8 cellular contexts compared by ENCODE assay signal in genomic region chr18:7568426-7568825, GRCh38. TPM values are rescaled to one million over a fixed set of nuclear protein-coding genes. Genes with fewer than 3 reads are reported as not detected.
DNase-seq lines count a peak whose midpoint lies in the region; ATAC-seq and TF ChIP-seq lines count a peak whose summit lies in the region.

No MANE protein-coding gene starts in this region.

- no peak overlapping the region for H3K4me3 ChIP-seq in CD4-positive, CD25-positive, alpha-beta regulatory T cell (ENCODE audit: low read depth, low read length)
- H3K4me3 ChIP-seq in Peyer's patch, result peak overlapping the region; percentile 48 to 84 (median 70)
- peak overlapping the region; percentile 79 for H3K4me3 ChIP-seq in neural cell (ENCODE audit: low read length)

- H3K36me3 ChIP-seq in CD4-positive, CD25-positive, alpha-beta regulatory T cell (ENCODE audit: control insufficient read depth, insufficient read depth, low read length), result no peaks in the 10 kb centered on the region
- H3K36me3 ChIP-seq in Peyer's patch (no peaks in the 10 kb centered on the region), neural cell (ENCODE audit: insufficient read depth, low read length) (no peaks in the 10 kb centered on the region)

- no peak for TF ChIP-seq EP300 in neural cell (conservative IDR thresholded peaks at IDR 0.05; ENCODE audit: poor library complexity, severe bottlenecking)

- peaks cover 0 to 17% (median 7%) of the 10 kb centered on the region in 4 donors for H3K4me1 Mint-ChIP-seq in CD4-positive, CD25-positive, alpha-beta regulatory T cell

- no peaks in the 10 kb centered on the region for H3K9me3 ChIP-seq in CD4-positive, CD25-positive, alpha-beta regulatory T cell (ENCODE audit: control insufficient read depth in 2 of 2, low read length in 2 of 2)
- H3K9me3 ChIP-seq in Peyer's patch, result no peaks in the 10 kb centered on the region
- H3K9me3 ChIP-seq in neural cell (ENCODE audit: low read length), result no peaks in the 10 kb centered on the region

- ATAC-seq in CD4-positive, CD25-positive, alpha-beta regulatory T cell (ENCODE audit: low read depth in 2 of 2), result no peak
- no peak for ATAC-seq in GM21447 (IDR thresholded peaks at IDR 0.05; ENCODE audit: unreplicated experiment)
- no peak for ATAC-seq in HG02610 (IDR thresholded peaks at IDR 0.05; ENCODE audit: unreplicated experiment)

- peak; percentile 59 for TF ChIP-seq RAD21 in neural cell (conservative IDR thresholded peaks at IDR 0.05)

- H3K9me3 Mint-ChIP-seq in CD4-positive, CD25-positive, alpha-beta regulatory T cell, result peaks cover 0 to 6% (median 0%) of the 10 kb centered on the region in 7 donors

- no peaks in the 10 kb centered on the region for H3K36me3 Mint-ChIP-seq in CD4-positive, CD25-positive, alpha-beta regulatory T cell

- H4K20me1 ChIP-seq in neural cell (ENCODE audit: insufficient read depth), result no peaks in the 10 kb centered on the region

- peaks cover 41% of the 10 kb centered on the region for H3K27me3 Mint-ChIP-seq in CD4-positive, CD25-positive, alpha-beta regulatory T cell

- H2AFZ ChIP-seq in neural cell (ENCODE audit: low read depth, low read length), result no peak overlapping the region

- DNase-seq in CD4-positive, CD25-positive, alpha-beta regulatory T cell, result no peak
- DNase-seq in Peyer's patch, result no peak
- peak; percentile 9 for DNase-seq in globus pallidus (ENCODE audit: low spot score)
- no peak for DNase-seq in DMS153 (lab: John Stamatoyannopoulos, UW)
- no peak for DNase-seq in GM19238 (ENCODE audit: insufficient read length, low spot score)

- no peaks in the 10 kb centered on the region for H3K9me2 ChIP-seq in neural cell (ENCODE audit: insufficient read depth, low read length)

- peak overlapping the region; percentile 56 for H3K9ac ChIP-seq in neural cell (ENCODE audit: low read length)

- H3K27me3 ChIP-seq in CD4-positive, CD25-positive, alpha-beta regulatory T cell (ENCODE audit: control insufficient read depth, insufficient read depth, low read length), result peaks cover 23% of the 10 kb centered on the region
- H3K27me3 ChIP-seq in Peyer's patch (no peaks in the 10 kb centered on the region), neural cell (ENCODE audit: insufficient read depth, low read depth, low read length) (peaks cover 4% of the 10 kb centered on the region)

- peak overlapping the region; percentile 42 for H3K4me2 ChIP-seq in neural cell (ENCODE audit: low read length)

- H3K27ac ChIP-seq in CD4-positive, CD25-positive, alpha-beta regulatory T cell (ENCODE audit: insufficient read depth, low read length, poor library complexity, severe bottlenecking), result no peak overlapping the region
- H3K27ac ChIP-seq in Peyer's patch, result peak overlapping the region; percentile 74 to 93 (median 84)
- H3K27ac ChIP-seq in neural cell (ENCODE audit: low read length), result no peak overlapping the region

- H3F3A ChIP-seq in neural cell (ENCODE audit: insufficient read depth, low read length, poor library complexity, severe bottlenecking), result no peaks in the 10 kb centered on the region

- no peaks in the 10 kb centered on the region for H3K4me1 ChIP-seq in CD4-positive, CD25-positive, alpha-beta regulatory T cell (ENCODE audit: control insufficient read depth, insufficient read depth, low read length, poor library complexity, severe bottlenecking)
- H3K4me1 ChIP-seq in Peyer's patch, result no peaks in the 10 kb centered on the region

- H3K27ac Mint-ChIP-seq in CD4-positive, CD25-positive, alpha-beta regulatory T cell, result no peak overlapping the region

- TF ChIP-seq CTCF in Peyer's patch (IDR thresholded peaks at IDR 0.05) (peak in 1 of 6 experiments; percentile 0), neural cell (IDR thresholded peaks at IDR 0.05; ENCODE audit: poor library complexity, severe bottlenecking) (peak; percentile 48)

- TF ChIP-seq POLR2A in Peyer's patch (IDR thresholded peaks at IDR 0.05), result no peak

- H3K4me3 Mint-ChIP-seq in CD4-positive, CD25-positive, alpha-beta regulatory T cell, result peak overlapping the region; percentile 43 to 74 (median 66)

- peaks cover 24% of the 10 kb centered on the region for H3K79me2 ChIP-seq in neural cell (replicated peaks; ENCODE audit: insufficient read depth, low read length)

TF ChIP-seq in neural cell, 6 proteins besides CTCF, POLR2A, EP300 and RAD21:
- TF ChIP-seq EZH2 (IDR thresholded peaks at IDR 0.05; ENCODE audit: borderline replicate concordance, insufficient read depth, low read length, poor library complexity, severe bottlenecking) (no peak), SMC3 (conservative IDR thresholded peaks at IDR 0.05; ENCODE audit: poor library complexity) (peak; percentile 63), TAF1 (IDR thresholded peaks at IDR 0.05; ENCODE audit: low read depth) (no peak), MXI1 (conservative IDR thresholded peaks at IDR 0.05; ENCODE audit: poor library complexity, severe bottlenecking) (peak; percentile 39), POLR2AphosphoS5 (IDR thresholded peaks at IDR 0.05) (no peak), REST (IDR thresholded peaks at IDR 0.05; ENCODE audit: borderline replicate concordance) (no peak)

RNA-seq across cellular contexts. Expression of gene PTPRM, which starts 1.3 kb away (rescaled TPM):
- total RNA-seq in CD4-positive, CD25-positive, alpha-beta regulatory T cell, result 3.6 TPM
- polyA plus RNA-seq in CD4-positive, CD25-positive, alpha-beta regulatory T cell, result 1 to 10 TPM; 1.1 to 4.6 (median 2.6) TPM
- 100 to 1,000 TPM in 1 of 4 donors, 10 to 100 TPM in 3; 39.6 to 211 (median 80.3) TPM for total RNA-seq in Peyer's patch
- 114 and 126 TPM in 2 replicates for polyA plus RNA-seq in neural cell
- 210 and 235 TPM in 2 replicates for polyA minus RNA-seq in neural cell

Comparison
In these comparisons a context has a peak if more than half of its experiments do, and no peak if none do; other contexts are left out.
1. H3K27ac ChIP-seq: peak in Peyer's patch (4 of 4); none in CD4-positive, CD25-positive, alpha-beta regulatory T cell (single experiment) and neural cell (single experiment).